Comparison of ENCODE assay signal across 9 cellular contexts in the genomic region with DNA sequence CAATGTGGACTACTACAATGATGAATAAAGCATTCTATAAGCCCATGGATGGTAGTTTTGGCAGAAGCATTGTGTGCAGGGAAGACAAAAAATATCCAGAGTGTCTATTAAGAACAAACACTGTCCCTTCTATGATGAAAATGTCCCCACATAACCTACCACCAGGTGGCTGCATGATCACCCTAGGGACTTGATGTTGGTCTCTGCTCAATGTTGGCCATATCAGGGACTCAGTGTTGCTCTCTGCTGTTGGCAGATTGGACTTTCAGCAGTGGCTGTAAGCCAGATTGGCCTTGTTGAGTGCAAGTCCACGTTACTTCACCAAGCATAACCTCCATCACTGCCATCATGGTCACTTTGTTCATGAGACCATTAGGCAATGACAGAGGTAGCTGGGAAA. TPM values are rescaled to one million over a fixed set of nuclear protein-coding genes. Genes with fewer than 3 reads are reported as not detected.
DNase-seq lines count a peak whose midpoint lies in the region; ATAC-seq, FAIRE-seq and TF ChIP-seq lines count a peak whose summit lies in the region.
"Not testable (repeated sequence)": the region's sequence is repeated elsewhere in the genome, so short reads cannot be mapped to it uniquely, and the experiment has no call there.
"Had no signal": no experiment of that assay in that cellular context is flagged by ENCODE, and none has a peak within 500 bp of the region (broad histone marks: within the 10 kb centered on the region; RNA-seq: fewer than 3 reads in every experiment).

No MANE protein-coding gene starts in this region.

- H3K4me1 ChIP-seq in A549; H9 (ENCODE audit: insufficient read depth, low read length); MM.1S (ENCODE audit: low read length); OCI-LY7 (ENCODE audit: insufficient read depth, low read length, poor library complexity, severe bottlenecking); mucosa of descending colon (ENCODE audit: low read depth): not testable (repeated sequence)

- CTCF ChIA-PET in A549 (lab: Yijun Ruan, JAX); OCI-LY7 (lab: Charles Lee; ENCODE audit: unreplicated experiment): not testable (repeated sequence)

- no CpG with 5 or more reads among the region's 1 CpG for WGBS in A549 (ENCODE audit: missing lambda C conversion rate)
- no CpG with 5 or more reads among the region's 1 CpG for WGBS in H9 (ENCODE audit: extremely low coverage, insufficient read length, low lambda C conversion rate)

- not testable (repeated sequence) for TF ChIP-seq CTCF in A549 (IDR thresholded peaks at IDR 0.05); mucosa of descending colon (IDR thresholded peaks at IDR 0.05)
- peak; percentile 21 for TF ChIP-seq CTCF in GM12864 (IDR thresholded peaks at IDR 0.05; ENCODE audit: low read depth, low read length, missing control alignments)
- TF ChIP-seq CTCF in H9 (conservative IDR thresholded peaks at IDR 0.05), result peak; percentile 25; the same call in 1 of the 3 replicates
- peak; percentile 12; the same call in 1 of the 2 replicates for TF ChIP-seq CTCF in MM.1S (IDR thresholded peaks at IDR 0.05; ENCODE audit: low read length)
- TF ChIP-seq CTCF in OCI-LY7 (conservative IDR thresholded peaks at IDR 0.05; ENCODE audit: low read length), result peak; percentile 30
- 0 out of 2 replicates have a peak, but pooled peaks have one; percentile 16 for TF ChIP-seq CTCF in WERI-Rb-1 (IDR thresholded peaks at IDR 0.05; ENCODE audit: low read depth, low read length)

- not testable (repeated sequence) for H3K27me3 Mint-ChIP-seq in H9 (ENCODE audit: low read depth)

- DNase-seq in A549 (ENCODE audit: low read depth in 1 of 2, low spot score in 1 of 2) (peak in 1 of 2 experiments; percentile 16), MM.1S (peak; percentile 27), OCI-LY7 (ENCODE audit: low spot score) (peak; percentile 7), WERI-Rb-1 (peak; percentile 8), erythroblast (lab: John Stamatoyannopoulos, UW) (peak; percentile 3 to 20), mucosa of descending colon (peak in 1 of 3 donors; percentile 21)
- DNase-seq in GM12864 (ENCODE audit: low read depth); H9: not testable (repeated sequence)

- not testable (repeated sequence) for H3K23me2 ChIP-seq in H9 (ENCODE audit: insufficient read length, low read depth, low read length, poor library complexity, severe bottlenecking)

- intact Hi-C loops in OCI-LY7 (cut with micrococcal nuclease; ENCODE audit: unreplicated experiment); mucosa of descending colon (cut with DNase I, micrococcal nuclease): not testable (repeated sequence)

- not testable (repeated sequence) for H3K79me2 ChIP-seq in H9 (ENCODE audit: insufficient read depth, low read length); MM.1S (ENCODE audit: low read length); OCI-LY7 (ENCODE audit: insufficient read depth, low read depth, low read length)

- H3F3A ChIP-seq in MM.1S (ENCODE audit: insufficient read depth, low read length), result not testable (repeated sequence)

- not testable (repeated sequence) for H3K4me1 Mint-ChIP-seq in H9

- H3K27ac ChIP-seq in A549; H9 (ENCODE audit: insufficient read length, low read depth, low read length); MM.1S (ENCODE audit: low read length); OCI-LY7 (ENCODE audit: low read depth, low read length, poor library complexity, severe bottlenecking); WERI-Rb-1: not testable (repeated sequence)

- not testable (repeated sequence) for H2BK12ac ChIP-seq in H9 (ENCODE audit: insufficient read length, low read depth, low read length)

- not testable (repeated sequence) for H3K4me2 ChIP-seq in A549; H9 (ENCODE audit: insufficient read depth, insufficient read length, low read length); MM.1S (ENCODE audit: low read depth, low read length); OCI-LY7 (ENCODE audit: low read length)

- H3K4ac ChIP-seq in H9 (ENCODE audit: low read depth, low read length), result not testable (repeated sequence)

- not testable (repeated sequence) for BruUV-seq in OCI-LY7 (replicated peaks; lab: Mats Ljungman, UMichigan)

- TF ChIP-seq EP300 in A549 (IDR thresholded peaks at IDR 0.05), result not testable (repeated sequence)

- H4K5ac ChIP-seq in H9 (ENCODE audit: insufficient read length, low read depth, low read length), result not testable (repeated sequence)

- H4K8ac ChIP-seq in H9 (replicated peaks; ENCODE audit: insufficient read length, low read depth, low read length), result not testable (repeated sequence)

- H3K9me3 ChIP-seq in A549; H9 (ENCODE audit: control insufficient read depth, low read depth, low read length); MM.1S (replicated peaks; ENCODE audit: insufficient read depth, low read length); OCI-LY7 (ENCODE audit: low read length); WERI-Rb-1 (ENCODE audit: severe bottlenecking); mucosa of descending colon: not testable (repeated sequence)

- H3K56ac ChIP-seq in H9 (ENCODE audit: insufficient read length, low read depth, low read length), result not testable (repeated sequence)

- not testable (repeated sequence) for H2BK5ac ChIP-seq in H9 (ENCODE audit: insufficient read length, low read length)

- not testable (repeated sequence) for H3K36me3 ChIP-seq in MM.1S (replicated peaks; ENCODE audit: insufficient read depth, low read length); OCI-LY7 (ENCODE audit: insufficient read depth, low read length); WERI-Rb-1; mucosa of descending colon (ENCODE audit: low read depth)

- FAIRE-seq in A549 (lab: Jason Lieb, UNC), result not testable (repeated sequence)

- H2BK20ac ChIP-seq in H9 (ENCODE audit: low read depth, low read length, poor library complexity, severe bottlenecking), result not testable (repeated sequence)

- H3K18ac ChIP-seq in H9 (ENCODE audit: insufficient read length, low read depth, low read length), result not testable (repeated sequence)

- H3T11ph ChIP-seq in H9 (ENCODE audit: low read length), result not testable (repeated sequence)

- not testable (repeated sequence) for H3K14ac ChIP-seq in H9 (ENCODE audit: insufficient read depth, low read length)

- not testable (repeated sequence) for TF ChIP-seq RAD21 in A549 (conservative IDR thresholded peaks at IDR 0.05 in 1 of 2, IDR thresholded peaks at IDR 0.05 in 1 of 2)

- H3K9me3 Mint-ChIP-seq in H9, result not testable (repeated sequence)

- not testable (repeated sequence) for H3K36me3 Mint-ChIP-seq in H9 (ENCODE audit: insufficient read depth in 1 of 3, low read depth in 3 of 3)

- ATAC-seq in A549, result peak; percentile 43; a peak in 2 of 6 replicates
- ATAC-seq in mucosa of descending colon, result peak; percentile 57

- H3K23ac ChIP-seq in H9 (ENCODE audit: insufficient read length, low read depth, low read length), result not testable (repeated sequence)

- not testable (repeated sequence) for H2AFZ ChIP-seq in H9 (ENCODE audit: low read length); MM.1S (ENCODE audit: low read length); OCI-LY7 (ENCODE audit: low read length)

- not testable (repeated sequence) for H4K91ac ChIP-seq in H9 (ENCODE audit: insufficient read length, low read depth, low read length)

- H3K27ac Mint-ChIP-seq in H9, result not testable (repeated sequence)

- H3K9ac ChIP-seq in H9 (ENCODE audit: extremely low read depth, insufficient read length, low read length); MM.1S (ENCODE audit: low read length): not testable (repeated sequence)

- not testable (repeated sequence) for H4K20me1 ChIP-seq in H9 (ENCODE audit: control insufficient read depth, insufficient read depth, insufficient read length); MM.1S (ENCODE audit: insufficient read depth, low read length); OCI-LY7 (ENCODE audit: insufficient read depth, low read length)

- not testable (repeated sequence) for H3K4me3 Mint-ChIP-seq in H9

- not testable (repeated sequence) for H2AK5ac ChIP-seq in H9 (ENCODE audit: insufficient read length, low read length)

- not testable (repeated sequence) for H2BK15ac ChIP-seq in H9 (ENCODE audit: low read depth, low read length)

- H2BK120ac ChIP-seq in H9 (ENCODE audit: low read depth, low read length, poor library complexity, severe bottlenecking), result not testable (repeated sequence)

- not testable (repeated sequence) for H3K4me3 ChIP-seq in A549; GM12864 (ENCODE audit: low read depth, low read length); MM.1S (ENCODE audit: low read length); OCI-LY7 (ENCODE audit: low read depth, low read length, poor library complexity, severe bottlenecking); WERI-Rb-1 (ENCODE audit: low read depth, low read length); mucosa of descending colon

- not testable (repeated sequence) for H3K9me2 ChIP-seq in MM.1S (replicated peaks; ENCODE audit: insufficient read depth, low read length); OCI-LY7 (ENCODE audit: insufficient read depth, low read length)

- not testable (repeated sequence) for H3K27me3 ChIP-seq in H9 (ENCODE audit: insufficient read depth, low read length); MM.1S (replicated peaks; ENCODE audit: insufficient read depth, low read length); WERI-Rb-1 (ENCODE audit: insufficient read depth, low read depth, severe bottlenecking)

- TF ChIP-seq POLR2A in A549 (IDR thresholded peaks at IDR 0.05; ENCODE audit: low read length); erythroblast (IDR thresholded peaks at IDR 0.05; ENCODE audit: low read length): not testable (repeated sequence)

- POLR2A ChIA-PET in A549 (lab: Yijun Ruan, JAX), result not testable (repeated sequence)
- POLR2A ChIA-PET in OCI-LY7 (lab: Charles Lee), result interaction anchor here (0.6 kb wide), 1 partner anchor 467 kb away, joined by 3 read pairs; no protein-coding TSS in a partner anchor

- not testable (repeated sequence) for H3K79me1 ChIP-seq in H9 (ENCODE audit: insufficient read depth, low read depth, low read length, poor library complexity, severe bottlenecking)

RNA-seq across cellular contexts. Expression of gene TMEM45B, which starts 44.2 kb away (rescaled TPM):
- 0.13 and 0.44 TPM in 2 replicates for polyA plus RNA-seq in A549 (2011; rRNA removed)
- 0.04 TPM in 2 replicates for polyA plus RNA-seq in A549 (2012; cell fraction: cytosol; rRNA removed)
- polyA plus RNA-seq in A549 (2012; cell fraction: nucleus; rRNA removed), result 0.02 TPM in 1 of 2 replicates, not detected in the other
- not detected in 3 replicates for polyA plus RNA-seq in A549 (2017; fragmentation: RNase III; extraction: RNeasy Plus Mini Kit Qiagen cat#74134 plus additional on column Dnase treatment)
- polyA minus RNA-seq in A549 (2011; rRNA and poly(A)+ RNA removed), result not detected in 2 replicates
- 0.35 and 0.70 TPM in 2 replicates for total RNA-seq in H9 (2021)
- total RNA-seq in OCI-LY7 (2014; rRNA removed; shearing (Covaris generic)), result not detected in 2 replicates
- not detected in 2 replicates for total RNA-seq in OCI-LY7 (2022)
- total RNA-seq in mucosa of descending colon, result 100 to 1,000 TPM; 165 to 442 (median 278) TPM
- total RNA-seq: A172 had no signal

Comparison
In these comparisons a context has a peak if more than half of its experiments do, and no peak if none do; other contexts are left out.
1. RNA of gene TMEM45B, which starts 44.2 kb away (total RNA-seq): 165 to 442 TPM in mucosa of descending colon; 0.35 to 0.70 TPM in H9 and not detected in OCI-LY7; every median in the first group is over 10 times any median in the second.